In genomic region chr6:44023586-44024454, GRCh38 we compare ENCODE assay signal across 15 cellular contexts.
"Had no signal": no experiment of that assay in that cellular context is flagged by ENCODE, and none has a peak within 500 bp of the region (broad histone marks: within the 10 kb centered on the region; RNA-seq: fewer than 3 reads in every experiment).

No MANE protein-coding gene starts in this region.

- H3K4me2 ChIP-seq: hepatocyte had no signal

- H3K36me3 Mint-ChIP-seq: memory B cell had no signal

- H3K4me1 Mint-ChIP-seq: activated naive CD8-positive, alpha-beta T cell treated with anti-CD3 and anti-CD28 coated beads, Interleukin-2, amount 50 U/mL, for 24 hours; memory B cell had no signal

- ATAC-seq: activated naive CD8-positive, alpha-beta T cell treated with anti-CD3 and anti-CD28 coated beads, Interleukin-2, amount 50 U/mL, for 24 hours; left lung; right lobe of liver had no signal

- H3K4me1 ChIP-seq: left lung, psoas muscle, right lobe of liver, spleen had no signal

- H3K36me3 ChIP-seq: left lung, right lobe of liver, SJSA1, spleen, stomach, thoracic aorta had no signal

- H3K27ac ChIP-seq: dorsolateral prefrontal cortex, hepatocyte, left lung, psoas muscle, right lobe of liver, SJSA1, spleen, stomach, thoracic aorta had no signal

- H3K4me3 ChIP-seq: dorsolateral prefrontal cortex, hepatocyte, left lung, psoas muscle, right lobe of liver, SJSA1, spleen, stomach, thoracic aorta had no signal

- H3K79me2 ChIP-seq: hepatocyte had no signal

- H3K4me3 Mint-ChIP-seq: activated naive CD8-positive, alpha-beta T cell treated with anti-CD3 and anti-CD28 coated beads, Interleukin-2, amount 50 U/mL, for 24 hours; activated T-cell treated with anti-CD3 and anti-CD28 coated beads, Interleukin-2, amount 50 U/mL, for 24 hours; memory B cell; nephron progenitor cell had no signal

- H3K9me3 Mint-ChIP-seq: activated T-cell treated with anti-CD3 and anti-CD28 coated beads, Interleukin-2, amount 50 U/mL, for 24 hours had no signal

- H3K27me3 ChIP-seq: hepatocyte, right lobe of liver, SJSA1, stomach had no signal

- DNase-seq: activated CD4-positive, alpha-beta T cell treated with anti-CD3 and anti-CD28 coated beads, Interleukin-2, amount 50 U/mL, for 48 hours; activated CD4-positive, CD25-positive, alpha-beta regulatory T cell treated with anti-CD3 and anti-CD28 coated beads, Interleukin-2, amount 50 U/mL, for 72 hours; activated naive CD8-positive, alpha-beta T cell treated with anti-CD3 and anti-CD28 coated beads, Interleukin-2, amount 50 U/mL, for 24 hours; activated T-cell treated with anti-CD3 and anti-CD28 coated beads, Interleukin-2, amount 50 U/mL, for 24 hours; nephron progenitor cell; psoas muscle; stomach had no signal

- H3K9me3 ChIP-seq: left lung, psoas muscle, right lobe of liver, SJSA1, spleen, stomach, thoracic aorta had no signal

- H3K27ac Mint-ChIP-seq: activated naive CD8-positive, alpha-beta T cell treated with anti-CD3 and anti-CD28 coated beads, Interleukin-2, amount 50 U/mL, for 24 hours; activated T-cell treated with anti-CD3 and anti-CD28 coated beads, Interleukin-2, amount 50 U/mL, for 24 hours; memory B cell; nephron progenitor cell had no signal
